10 cellular contexts compared by ENCODE assay signal in the genomic region with DNA sequence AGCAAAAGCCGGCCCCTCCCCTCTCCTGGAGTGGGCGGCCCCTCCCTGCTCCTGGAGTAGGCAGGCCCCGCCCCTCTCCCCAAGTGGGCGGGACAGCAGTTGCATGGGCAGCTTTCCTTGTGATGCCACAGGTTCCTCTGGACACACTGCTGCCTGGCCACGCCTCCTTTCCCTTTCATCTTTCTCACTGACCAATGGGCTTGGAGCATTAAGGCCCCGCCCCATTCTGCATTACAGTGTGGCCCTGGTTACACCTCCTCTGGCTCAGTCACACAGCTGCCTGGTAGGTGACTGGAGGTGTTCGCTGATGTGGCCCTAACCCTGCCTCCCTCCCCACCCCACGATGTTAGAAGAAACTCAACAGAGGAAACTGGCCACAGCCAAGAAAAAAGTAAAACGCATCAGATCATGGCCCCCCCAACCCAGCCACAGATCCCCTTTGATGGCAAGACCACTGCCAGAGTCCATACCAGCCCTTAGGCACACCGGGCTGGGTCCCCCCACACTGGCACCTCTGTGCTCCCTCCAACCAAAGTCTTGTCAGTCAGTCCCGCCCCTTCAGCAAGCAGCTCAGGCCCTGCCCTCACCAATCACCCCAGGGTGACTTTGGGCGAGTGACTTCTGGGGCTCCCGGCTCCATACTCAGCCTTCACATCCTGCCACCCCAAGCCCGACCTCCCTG.
DNase-seq lines count a peak whose midpoint lies in the region; ATAC-seq and TF ChIP-seq lines count a peak whose summit lies in the region.
"Had no signal": no experiment of that assay in that cellular context is flagged by ENCODE, and none has a peak within 500 bp of the region (broad histone marks: within the 10 kb centered on the region; RNA-seq: fewer than 3 reads in every experiment).

No MANE protein-coding gene starts in this region.

- no peaks in the 10 kb centered on the region for H3K9me3 Mint-ChIP-seq in CD4-positive, alpha-beta memory T cell
- H3K9me3 Mint-ChIP-seq in immature natural killer cell: no peaks in the 10 kb centered on the region
- H3K9me3 Mint-ChIP-seq: T-helper 2 cell treated with Interferon-gamma antibody and Interleukin-4, amounts not matched to agents 5 μg/mL and 100 μg/mL, for 36 hours had no signal

- intact Hi-C loops in Panc1 (cut with micrococcal nuclease; ENCODE audit: unreplicated experiment): no loop called here
- intact Hi-C loops in CD4-positive, alpha-beta memory T cell (cut with micrococcal nuclease): no loop called here

- POLR2A ChIA-PET in Panc1 (lab: Charles Lee): interaction anchor here (0.6 kb wide), 1 partner anchor 12 kb away, joined by 5 read pairs; no protein-coding TSS in a partner anchor
- POLR2A ChIA-PET in CD4-positive, alpha-beta memory T cell (lab: Charles Lee; ENCODE audit: partially characterized antibody): no interaction called here

- TF ChIP-seq CTCF in GM12864 (IDR thresholded peaks at IDR 0.05; ENCODE audit: low read depth, low read length, missing control alignments): no peak
- TF ChIP-seq CTCF in Panc1 (IDR thresholded peaks at IDR 0.05): no peak
- no peak for TF ChIP-seq CTCF in epithelial cell of esophagus (IDR thresholded peaks at IDR 0.05; ENCODE audit: insufficient read depth, low read depth, low read length, missing control alignments)

- H3K4me3 Mint-ChIP-seq in CD4-positive, alpha-beta memory T cell: no peak overlapping the region
- H3K4me3 Mint-ChIP-seq in immature natural killer cell: no peak overlapping the region
- H3K4me3 Mint-ChIP-seq: T-helper 2 cell treated with Interferon-gamma antibody and Interleukin-4, amounts not matched to agents 5 μg/mL and 100 μg/mL, for 36 hours had no signal

- no peaks in the 10 kb centered on the region for H3K36me3 ChIP-seq in Panc1 (ENCODE audit: control insufficient read depth, insufficient read depth, low read length)
- no peaks in the 10 kb centered on the region for H3K36me3 ChIP-seq in CD4-positive, alpha-beta memory T cell (ENCODE audit: insufficient read depth, low read length)
- H3K36me3 ChIP-seq: gastroesophageal sphincter had no signal

- DNase-seq in Caki2 (ENCODE audit: low read depth) (peak; percentile 96), GM12864 (ENCODE audit: low read depth) (peak; percentile 16), Panc1 (ENCODE audit: low read depth, low spot score) (no peak), epithelial cell of esophagus (ENCODE audit: low read depth) (peak; percentile 36), ureter (ENCODE audit: low spot score) (no peak), immature natural killer cell (no peak)
- DNase-seq in CD4-positive, alpha-beta memory T cell: no peak

- H3K27me3 ChIP-seq in Panc1 (ENCODE audit: control insufficient read depth, insufficient read depth, low read length): no peaks in the 10 kb centered on the region
- H3K27me3 ChIP-seq in CD4-positive, alpha-beta memory T cell (ENCODE audit: insufficient read depth, low read length): no peaks in the 10 kb centered on the region
- H3K27me3 ChIP-seq: gastroesophageal sphincter had no signal

- no peak overlapping the region for H3K4me3 ChIP-seq in GM12864 (ENCODE audit: low read depth, low read length)
- H3K4me3 ChIP-seq in Panc1 (ENCODE audit: low read depth in 2 of 2, low read length in 2 of 2): no peak overlapping the region
- H3K4me3 ChIP-seq in epithelial cell of esophagus (ENCODE audit: low read length): no peak overlapping the region
- H3K4me3 ChIP-seq in CD4-positive, alpha-beta memory T cell (ENCODE audit: low read length in 2 of 2): no peak overlapping the region
- H3K4me3 ChIP-seq: gastroesophageal sphincter had no signal

- H3K27ac Mint-ChIP-seq in CD4-positive, alpha-beta memory T cell: peak overlapping the region in 1 of 7 donors; percentile 70
- peak overlapping the region in 1 of 6 donors; percentile 11 for H3K27ac Mint-ChIP-seq in immature natural killer cell
- H3K27ac Mint-ChIP-seq: T-helper 2 cell treated with Interferon-gamma antibody and Interleukin-4, amounts not matched to agents 5 μg/mL and 100 μg/mL, for 36 hours had no signal

- 0 out of 2 replicates have a peak, but pooled peaks have one; percentile 53 for ATAC-seq in Panc1
- ATAC-seq in GM19351 (IDR thresholded peaks at IDR 0.05; ENCODE audit: unreplicated experiment): no peak
- ATAC-seq: gastroesophageal sphincter had no signal

- no peaks in the 10 kb centered on the region for H3K4me1 Mint-ChIP-seq in CD4-positive, alpha-beta memory T cell
- no peaks in the 10 kb centered on the region for H3K4me1 Mint-ChIP-seq in immature natural killer cell

- H3K36me3 Mint-ChIP-seq in CD4-positive, alpha-beta memory T cell: no peaks in the 10 kb centered on the region
- H3K36me3 Mint-ChIP-seq in immature natural killer cell: no peaks in the 10 kb centered on the region

- no TSS peak for BruUV-seq in Panc1 (replicated peaks; lab: Mats Ljungman, UMichigan)

- no peaks in the 10 kb centered on the region for H3K4me1 ChIP-seq in Panc1 (ENCODE audit: control insufficient read depth, insufficient read depth, low read length)
- no peaks in the 10 kb centered on the region for H3K4me1 ChIP-seq in CD4-positive, alpha-beta memory T cell (ENCODE audit: insufficient read depth, low read length)
- H3K4me1 ChIP-seq: gastroesophageal sphincter had no signal

- H3K9me3 ChIP-seq in Panc1 (ENCODE audit: control insufficient read depth, insufficient read depth, low read depth, low read length): no peaks in the 10 kb centered on the region
- H3K9me3 ChIP-seq in CD4-positive, alpha-beta memory T cell (ENCODE audit: control insufficient read depth in 1 of 2, low read length in 2 of 2): no peaks in the 10 kb centered on the region
- H3K9me3 ChIP-seq: gastroesophageal sphincter had no signal

- H3K27me3 Mint-ChIP-seq in CD4-positive, alpha-beta memory T cell: peaks cover 3% of the 10 kb centered on the region in 2 donors
- peaks cover 0 to 4% (median 0%) of the 10 kb centered on the region in 3 donors for H3K27me3 Mint-ChIP-seq in immature natural killer cell (ENCODE audit: low read depth in 3 of 3)

- CTCF ChIA-PET in Panc1 (lab: Charles Lee): no interaction called here
- CTCF ChIA-PET in CD4-positive, alpha-beta memory T cell (lab: Charles Lee; ENCODE audit: partially characterized antibody): no interaction called here

- in situ Hi-C loops in Caki2 (cut with HindIII; ENCODE audit: low pct_unique_long_range_greater_than_20kb, low sequenced_read_pairs) (no loop called here), Panc1 (cut with HindIII; ENCODE audit: low pct_unique_long_range_greater_than_20kb, low sequenced_read_pairs) (no loop called here)

- no peak overlapping the region for H3K27ac ChIP-seq in Panc1 (ENCODE audit: low read length)
- H3K27ac ChIP-seq in CD4-positive, alpha-beta memory T cell (ENCODE audit: low read depth, low read length): no peak overlapping the region
- H3K27ac ChIP-seq: gastroesophageal sphincter had no signal

Comparison
In these comparisons a context has a peak if more than half of its experiments do, and no peak if none do; other contexts are left out.
1. DNase-seq: peak in Caki2 (single experiment), GM12864 (single experiment) and epithelial cell of esophagus (single experiment); none in Panc1 (single experiment), CD4-positive, alpha-beta memory T cell (0 of 5), ureter (single experiment) and immature natural killer cell (0 of 3).